Comparison of ENCODE assay signal across 16 cellular contexts in the genomic region with DNA sequence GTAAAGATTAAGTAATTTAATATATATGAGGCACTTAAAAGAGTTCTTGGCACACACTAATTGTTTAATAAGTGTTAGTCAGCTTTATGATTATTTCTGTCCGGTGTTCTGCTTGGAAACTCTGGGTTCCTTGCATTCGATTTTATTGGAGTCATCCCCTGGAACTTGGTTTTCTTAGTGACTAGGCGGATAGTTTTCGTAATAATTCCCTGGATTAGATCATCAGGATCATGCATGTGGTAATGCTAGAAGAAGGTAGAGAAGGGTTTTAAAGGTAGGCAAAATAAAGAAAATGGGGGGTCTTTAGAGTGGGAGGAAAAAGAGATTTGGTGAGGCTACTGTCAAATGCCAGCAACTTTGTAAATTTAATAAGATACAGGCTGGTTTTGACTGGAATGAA.
A peak's percentile ranks its signal among the peaks of the same experiment; 100 is the strongest.
DNase-seq lines count a peak whose midpoint lies in the region; ATAC-seq, FAIRE-seq and TF ChIP-seq lines count a peak whose summit lies in the region.
"Had no signal": no experiment of that assay in that cellular context is flagged by ENCODE, and none has a peak within 500 bp of the region (broad histone marks: within the 10 kb centered on the region; RNA-seq: fewer than 3 reads in every experiment).

No MANE protein-coding gene starts in this region.

- no peak overlapping the region for H2BK120ac ChIP-seq in IMR-90 (ENCODE audit: low read depth, low read length)

- H3K4me3 ChIP-seq in GM23248 = no peak overlapping the region
- H3K4me3 ChIP-seq in IMR-90 (ENCODE audit: insufficient read depth, low read depth, low read length) = no peak overlapping the region
- no peak overlapping the region for H3K4me3 ChIP-seq in epithelial cell of esophagus (ENCODE audit: low read length)
- no peak overlapping the region for H3K4me3 ChIP-seq in HepG2 (replicated peaks in 1 of 3; ENCODE audit: insufficient read depth in 1 of 3, low read depth in 2 of 3, low read length in 3 of 3)
- H3K4me3 ChIP-seq: A549 had no signal

- TF ChIP-seq POLR2A in IMR-90 (IDR thresholded peaks at IDR 0.05; ENCODE audit: low read depth, low read length) (no peak), HepG2 (IDR thresholded peaks at IDR 0.05; ENCODE audit: insufficient read depth in 1 of 2, low read depth in 2 of 2, low read length in 2 of 2) (no peak)

- POLR2A ChIA-PET in IMR-90 (lab: Charles Lee; ENCODE audit: unreplicated experiment) = no interaction called here
- POLR2A ChIA-PET in HepG2 (lab: Yijun Ruan, JAX) = no interaction called here

- DNase-seq in GM23248 (peak; percentile 39), IMR-90 (peak; percentile 49), epithelial cell of esophagus (ENCODE audit: low read depth) (peak; percentile 10), stromal cell of bone marrow (ENCODE audit: low read depth) (peak; percentile 6), HepG2 (ENCODE audit: low spot score) (no peak)
- no peak for DNase-seq in stimulated activated CD4-positive, alpha-beta T cell treated with anti-CD3 and anti-CD28 coated beads, Interleukin-2, amount 100 ng/mL, for 24 hours
- no peak for DNase-seq in stimulated activated naive CD4-positive, alpha-beta T cell treated with Interleukin-2 at 50 U/mL for 16 hours (lab: John Stamatoyannopoulos, UW)
- DNase-seq: BE2C; CD4-positive, alpha-beta memory T cell; DMS79; GDM1; HCEC 1CT had no signal

- H3K79me1 ChIP-seq in IMR-90 (ENCODE audit: low read depth in 1 of 2, low read length in 2 of 2) = no peaks in the 10 kb centered on the region

- H3K9ac ChIP-seq in GM23248 (no peak overlapping the region), IMR-90 (ENCODE audit: low read depth, low read length) (no peak overlapping the region), HepG2 (ENCODE audit: insufficient read depth, low read depth, low read length) (no peak overlapping the region)

- no peak overlapping the region for H3K18ac ChIP-seq in IMR-90 (ENCODE audit: low read depth, low read length)

- H2BK20ac ChIP-seq in IMR-90 (ENCODE audit: low read depth, low read length) = no peak overlapping the region

- no peaks in the 10 kb centered on the region for H3K79me2 ChIP-seq in GM23248 (ENCODE audit: insufficient read depth)
- no peaks in the 10 kb centered on the region for H3K79me2 ChIP-seq in HepG2 (ENCODE audit: insufficient read depth, low read length)

- H3K36me3 ChIP-seq in GM23248 (ENCODE audit: low read depth) (no peaks in the 10 kb centered on the region), IMR-90 (ENCODE audit: control insufficient read depth, insufficient read depth, low read length) (no peaks in the 10 kb centered on the region), HepG2 (replicated peaks in 1 of 2; ENCODE audit: control insufficient read depth in 1 of 2, insufficient read depth in 2 of 2, low read length in 2 of 2) (peaks cover under 1 to 1% of the 10 kb centered on the region in 2 experiments; a peak in 3 of 5 replicates)
- H3K36me3 ChIP-seq: BE2C had no signal

- H3K14ac ChIP-seq in IMR-90 (replicated peaks; ENCODE audit: low read depth, low read length) = no peak overlapping the region

- H3K9me1 ChIP-seq in IMR-90 (ENCODE audit: insufficient read depth, low read length) = no peaks in the 10 kb centered on the region

- no peak for TF ChIP-seq EP300 in HepG2 (IDR thresholded peaks at IDR 0.05; ENCODE audit: low read depth in 2 of 2, low read length in 2 of 2)
- TF ChIP-seq EP300 in HepG2 (CRISPR knock-in tag; IDR thresholded peaks at IDR 0.05; ENCODE audit: borderline replicate concordance) = no peak

- 43 to 54% methylated on average over 4 of the region's 4 CpGs for WGBS in GM23248 (ENCODE audit: low coverage in 1 of 2, low lambda C conversion rate in 2 of 2, missing lambda C conversion rate in 2 of 2), 2 experiments
- 66% methylated on average over 3 of the region's 4 CpGs; no CpG with 5 or more reads in 1 of the 2 experiments for WGBS in IMR-90 (ENCODE audit: extremely low coverage in 2 of 2, insufficient read length in 1 of 2), 2 experiments
- 83% methylated on average over 4 of the region's 4 CpGs for WGBS in HepG2 (ENCODE audit: low lambda C conversion rate)

- no peaks in the 10 kb centered on the region for H3F3A ChIP-seq in GM23248 (ENCODE audit: insufficient read depth)

- H3K9me3 ChIP-seq in GM23248 (ENCODE audit: low read depth) = no peaks in the 10 kb centered on the region
- H3K9me3 ChIP-seq in IMR-90 (ENCODE audit: control insufficient read depth, insufficient read depth, low read length) = no peaks in the 10 kb centered on the region
- no peaks in the 10 kb centered on the region for H3K9me3 ChIP-seq in HepG2 (ENCODE audit: low read length)
- H3K9me3 ChIP-seq: A549, BE2C had no signal

- no peak for TF ChIP-seq CTCF in IMR-90 (conservative IDR thresholded peaks at IDR 0.05; ENCODE audit: low read depth, low read length)
- TF ChIP-seq CTCF in epithelial cell of esophagus (IDR thresholded peaks at IDR 0.05; ENCODE audit: insufficient read depth, low read depth, low read length, missing control alignments) = no peak
- TF ChIP-seq CTCF in HepG2 (CRISPR knock-in tag; IDR thresholded peaks at IDR 0.05) = no peak

- H2AFZ ChIP-seq in GM23248 = no peak overlapping the region
- H2AFZ ChIP-seq in IMR-90 (replicated peaks; ENCODE audit: low read length, poor library complexity) = no peak overlapping the region
- H2AFZ ChIP-seq in HepG2 (ENCODE audit: low read length) = no peak overlapping the region

- H3K4me1 ChIP-seq in GM23248 (ENCODE audit: insufficient read depth) (no peaks in the 10 kb centered on the region), IMR-90 (ENCODE audit: control insufficient read depth, insufficient read depth, low read length) (no peaks in the 10 kb centered on the region), HepG2 (ENCODE audit: insufficient read depth, low read length) (no peaks in the 10 kb centered on the region)
- H3K4me1 ChIP-seq: A549, BE2C had no signal

- no peak for FAIRE-seq in HepG2 (lab: Jason Lieb, UNC)
- FAIRE-seq: A549, GM12892 had no signal

- TF ChIP-seq RAD21 in IMR-90 (IDR thresholded peaks at IDR 0.05; ENCODE audit: low read length) = no peak
- TF ChIP-seq RAD21 in HepG2 (CRISPR knock-in tag; IDR thresholded peaks at IDR 0.05) = no peak

- ATAC-seq in IMR-90 (ENCODE audit: low read depth) = no peak
- ATAC-seq in HepG2 = no peak
- ATAC-seq: A549 had no signal

- dilution Hi-C loops in IMR-90 (cut with HindIII; ENCODE audit: low sequenced_read_pairs, unreplicated experiment) = no loop called here

- H3K27me3 ChIP-seq in GM23248 (replicated peaks; ENCODE audit: insufficient read depth) (no peaks in the 10 kb centered on the region), IMR-90 (ENCODE audit: control insufficient read depth, insufficient read depth, low read length) (no peaks in the 10 kb centered on the region), HepG2 (ENCODE audit: control insufficient read depth in 1 of 2, insufficient read depth in 2 of 2, low read length in 2 of 2) (no peaks in the 10 kb centered on the region)
- H3K27me3 ChIP-seq: BE2C had no signal

- no TSS peak for BruUV-seq in IMR-90 (replicated peaks; lab: Mats Ljungman, UMichigan)
- BruUV-seq in HepG2 (replicated peaks; lab: Mats Ljungman, UMichigan) = no TSS peak

- H4K20me1 ChIP-seq in GM23248 (ENCODE audit: insufficient read depth) (no peaks in the 10 kb centered on the region), IMR-90 (ENCODE audit: insufficient read depth, low read length) (no peaks in the 10 kb centered on the region), HepG2 (ENCODE audit: insufficient read depth, low read length) (no peaks in the 10 kb centered on the region)

- no peak overlapping the region for H4K91ac ChIP-seq in IMR-90 (ENCODE audit: insufficient read depth, low read depth, low read length)

- no peak overlapping the region for H3K56ac ChIP-seq in IMR-90 (ENCODE audit: extremely low read depth, insufficient read depth, low read length)

- no peak overlapping the region for H4K5ac ChIP-seq in IMR-90 (ENCODE audit: low read depth, low read length)

- no peak overlapping the region for H4K8ac ChIP-seq in IMR-90 (ENCODE audit: low read depth in 2 of 2, low read length in 2 of 2)

- no peak overlapping the region for H2AK9ac ChIP-seq in IMR-90 (replicated peaks; ENCODE audit: low read depth, low read length, poor library complexity)

- no peak overlapping the region for H3K23ac ChIP-seq in IMR-90 (ENCODE audit: low read depth, low read length)

- CTCF ChIA-PET in IMR-90 (lab: Yijun Ruan, JAX) = no interaction called here
- CTCF ChIA-PET in HepG2 (lab: Yijun Ruan, JAX; ENCODE audit: low intra/inter-chr PET ratio, low total read pairs) = no interaction called here

- H2AK5ac ChIP-seq in IMR-90 (ENCODE audit: low read depth, low read length) = no peak overlapping the region

- H3K4me2 ChIP-seq in GM23248 (ENCODE audit: unreplicated experiment) = no peak overlapping the region
- no peak overlapping the region for H3K4me2 ChIP-seq in IMR-90 (ENCODE audit: low read depth, low read length)
- no peak overlapping the region for H3K4me2 ChIP-seq in HepG2 (ENCODE audit: low read depth, low read length)
- H3K4me2 ChIP-seq: A549 had no signal

- no peak overlapping the region for H2BK5ac ChIP-seq in IMR-90 (ENCODE audit: low read depth, low read length, poor library complexity, severe bottlenecking)

- H3K27ac ChIP-seq in GM23248 = no peak overlapping the region
- no peak overlapping the region for H3K27ac ChIP-seq in IMR-90 (ENCODE audit: insufficient read depth, low read length)
- H3K27ac ChIP-seq in HepG2 (ENCODE audit: extremely low read length, insufficient read depth, low read length) = no peak overlapping the region
- H3K27ac ChIP-seq: A549, C4-2B, HL-60 had no signal

- H3K4ac ChIP-seq in IMR-90 (ENCODE audit: low read depth, low read length) = no peak overlapping the region

- intact Hi-C loops in IMR-90 (cut with micrococcal nuclease) (no loop called here), HepG2 (cut with micrococcal nuclease; ENCODE audit: unreplicated experiment) (no loop called here)

- no peaks in the 10 kb centered on the region for H3K9me2 ChIP-seq in GM23248 (ENCODE audit: insufficient read depth)

- in situ Hi-C loops in GM23248 (cut with MboI) (no loop called here), IMR-90 (cut with MboI; ENCODE audit: low sequenced_read_pairs) (no loop called here), HepG2 (cut with HindIII; ENCODE audit: extremely low pct_ligation_motif_present, low pct_unique_long_range_greater_than_20kb) (no loop called here)

- no peak overlapping the region for H2BK15ac ChIP-seq in IMR-90 (ENCODE audit: low read depth, low read length)

TF ChIP-seq in IMR-90, 13 proteins besides CTCF, POLR2A, EP300 and RAD21 (continues in another document):
- TF ChIP-seq CEBPB (IDR thresholded peaks at IDR 0.05; ENCODE audit: low read depth, low read length) = peak; percentile 24; the same call in 1 of the 2 replicates

TF ChIP-seq in HepG2, 621 proteins besides CTCF, POLR2A, EP300 and RAD21 (continues in another document):
- no peak for TF ChIP-seq THAP7 (CRISPR knock-in tag; IDR thresholded peaks at IDR 0.05)
- TF ChIP-seq TAF1 (CRISPR knock-in tag; IDR thresholded peaks at IDR 0.05) = no peak
- no peak for TF ChIP-seq HNRNPH1 (optimal IDR thresholded peaks at IDR 0.05; ENCODE audit: low read depth, low read length)

Comparison
In these comparisons a context has a peak if more than half of its experiments do, and no peak if none do; other contexts are left out.
1. DNase-seq: peak in GM23248 (single experiment), IMR-90 (single experiment), epithelial cell of esophagus (single experiment) and stromal cell of bone marrow (single experiment); none in HepG2 (single experiment), stimulated activated CD4-positive, alpha-beta T cell treated with anti-CD3 and anti-CD28 coated beads, Interleukin-2, amount 100 ng/mL, for 24 hours (0 of 2) and stimulated activated naive CD4-positive, alpha-beta T cell treated with Interleukin-2 at 50 U/mL for 16 hours (single experiment).